11 cellular contexts compared by ENCODE assay signal in the genomic region with DNA sequence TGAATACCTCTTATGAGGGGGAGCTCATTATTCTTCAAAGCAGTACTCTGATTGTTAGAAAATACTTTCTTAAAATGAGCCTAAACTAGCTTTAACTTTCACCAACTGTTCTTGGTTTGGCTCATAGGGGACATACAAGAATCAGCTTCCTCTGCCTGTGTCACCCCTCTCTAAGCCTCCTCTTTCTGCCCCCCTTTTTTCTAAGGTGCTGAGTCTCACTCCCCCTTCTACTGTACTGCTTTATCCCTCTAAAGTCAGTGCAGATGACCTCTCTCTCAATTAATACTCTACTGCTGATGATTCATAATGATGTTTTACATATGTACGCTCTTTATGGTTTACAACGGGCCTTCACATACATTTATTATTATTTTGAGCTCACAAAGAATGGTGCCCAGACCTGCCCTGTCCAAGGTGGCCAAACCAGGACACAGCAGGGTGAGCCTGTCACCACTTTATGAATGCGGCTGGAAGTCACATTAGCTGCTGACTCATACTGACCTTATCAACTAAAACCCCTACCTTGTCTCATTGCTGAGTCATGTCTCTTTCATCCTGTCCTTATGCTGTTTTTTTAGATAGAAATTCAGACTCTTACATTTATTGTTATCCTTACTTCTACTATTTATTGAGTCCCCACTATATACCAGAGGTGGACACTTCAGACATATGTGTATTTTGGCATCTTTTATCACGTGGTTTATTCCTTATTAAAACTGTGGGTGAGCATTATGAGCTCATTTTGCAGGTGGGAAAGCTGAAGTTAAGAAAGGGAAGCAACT.
DNase-seq lines count a peak whose midpoint lies in the region; ATAC-seq and TF ChIP-seq lines count a peak whose summit lies in the region.
"Had no signal": no experiment of that assay in that cellular context is flagged by ENCODE, and none has a peak within 500 bp of the region (broad histone marks: within the 10 kb centered on the region; RNA-seq: fewer than 3 reads in every experiment).

No MANE protein-coding gene starts in this region.

- intact Hi-C loops in uterus (cut with DNase I; ENCODE audit: low total_unique reads) = no loop called here

- H3K4me3 ChIP-seq in uterus (no peak overlapping the region), H7 (ENCODE audit: insufficient read depth, low read depth, low read length) (no peak overlapping the region)
- H3K4me3 ChIP-seq: Peyer's patch had no signal

- TF ChIP-seq POLR2A in erythroblast (IDR thresholded peaks at IDR 0.05; ENCODE audit: low read length) (no peak), uterus (IDR thresholded peaks at IDR 0.05) (no peak)

- DNase-seq in DMS53 treated with DMSO at 0.1 percent for 48 hours (lab: John Stamatoyannopoulos, UW; ENCODE audit: unreplicated experiment) (peak; percentile 74), NCI-H460 (ENCODE audit: extremely low read depth, low read depth) (peak; percentile 57), erythroblast (lab: John Stamatoyannopoulos, UW) (peak; percentile 89 to 92), NCI-H187 treated with DMSO at 0.1 percent for 48 hours (lab: John Stamatoyannopoulos, UW) (no peak), uterus (no peak), H7 (no peak)
- DNase-seq in stimulated activated CD8-positive, alpha-beta memory T cell treated with anti-CD3 and anti-CD28 coated beads, Interleukin-4, amount 100 ng/mL, for 48 hours = no peak
- DNase-seq: activated naive CD8-positive, alpha-beta T cell treated with anti-CD3 and anti-CD28 coated beads, Interleukin-2, amount 10 ng/mL, durations not matched to agents 7 days and 5 days; stimulated activated CD4-positive, alpha-beta T cell treated with anti-CD3 and anti-CD28 coated beads, Interleukin-12 subunit alpha, Interleukin-12 subunit beta, amount 100 ng/mL, for 4 hours had no signal

- ATAC-seq in GM21619 (IDR thresholded peaks at IDR 0.05; ENCODE audit: unreplicated experiment) = peak; percentile 77

- no peak overlapping the region for H3K27ac ChIP-seq in uterus
- H3K27ac ChIP-seq: Peyer's patch had no signal

- H3K4me1 ChIP-seq in uterus = no peaks in the 10 kb centered on the region
- H3K4me1 ChIP-seq: Peyer's patch had no signal

- H3K36me3 ChIP-seq in uterus (no peaks in the 10 kb centered on the region), H7 (replicated peaks; ENCODE audit: control insufficient read depth, insufficient read depth, low read length) (no peaks in the 10 kb centered on the region)
- H3K36me3 ChIP-seq: Peyer's patch had no signal

- H3K9me3 ChIP-seq in uterus = no peaks in the 10 kb centered on the region
- H3K9me3 ChIP-seq: Peyer's patch had no signal

- TF ChIP-seq CTCF in uterus (IDR thresholded peaks at IDR 0.05) = no peak

- peaks cover 0 to 6% of the 10 kb centered on the region in 2 donors for H3K27me3 ChIP-seq in uterus
- H3K27me3 ChIP-seq in H7 (ENCODE audit: control insufficient read depth, insufficient read depth, low read length) = no peaks in the 10 kb centered on the region; the same call in none of the 2 replicates
- H3K27me3 ChIP-seq: Peyer's patch had no signal

Comparison
In these comparisons a context has a peak if more than half of its experiments do, and no peak if none do; other contexts are left out.
1. DNase-seq: peak in DMS53 treated with DMSO at 0.1 percent for 48 hours (single experiment), NCI-H460 (single experiment) and erythroblast (2 of 2); none in NCI-H187 treated with DMSO at 0.1 percent for 48 hours (single experiment), uterus (0 of 2), stimulated activated CD8-positive, alpha-beta memory T cell treated with anti-CD3 and anti-CD28 coated beads, Interleukin-4, amount 100 ng/mL, for 48 hours (single experiment) and H7 (single experiment).